ENCODE assay signal across 1 cellular context in genomic region chr1:45455162-45455561, GRCh38.
TF ChIP-seq lines count a peak whose summit lies in the region.

No MANE protein-coding gene starts in this region.

TF ChIP-seq in GM23338, 12 proteins besides CTCF, POLR2A, EP300 and RAD21 (continued from another document):
- TF ChIP-seq REST (IDR thresholded peaks at IDR 0.05; ENCODE audit: unreplicated experiment) (no peak), ZNF331 (CRISPR knock-in tag; IDR thresholded peaks at IDR 0.05; ENCODE audit: low read depth) (no peak), EZH2phosphoT487 (IDR thresholded peaks at IDR 0.05; ENCODE audit: unreplicated experiment) (no peak), POLR2AphosphoS5 (IDR thresholded peaks at IDR 0.05; ENCODE audit: low read depth) (no peak), CREB1 (CRISPR knock-in tag; IDR thresholded peaks at IDR 0.05; ENCODE audit: low read depth) (no peak), EZH2 (IDR thresholded peaks at IDR 0.05; ENCODE audit: low read depth, unreplicated experiment) (no peak), NANOG (IDR thresholded peaks at IDR 0.05; ENCODE audit: borderline replicate concordance) (no peak), ZNF462 (CRISPR knock-in tag; IDR thresholded peaks at IDR 0.05) (no peak), ZNF114 (CRISPR knock-in tag; IDR thresholded peaks at IDR 0.05) (no peak), JUNB (IDR thresholded peaks at IDR 0.05; ENCODE audit: unreplicated experiment) (no peak)
